17 cellular contexts compared by ENCODE assay signal in genomic region chrX:4809571-4809970, GRCh38.
A peak's percentile ranks its signal among the peaks of the same experiment; 100 is the strongest.
DNase-seq lines count a peak whose midpoint lies in the region.
"Had no signal": no experiment of that assay in that cellular context is flagged by ENCODE, and none has a peak within 500 bp of the region (broad histone marks: within the 10 kb centered on the region; RNA-seq: fewer than 3 reads in every experiment).

No MANE protein-coding gene starts in this region.

- H3K4me2 ChIP-seq in BLaER1: peak overlapping the region; percentile 13; the same call in 1 of the 2 replicates
- H3K4me2 ChIP-seq: A549 had no signal

- H3K36me3 ChIP-seq in BLaER1 (no peaks in the 10 kb centered on the region), SK-N-MC (ENCODE audit: insufficient read depth, low read length) (no peaks in the 10 kb centered on the region), HAP-1 (replicated peaks) (no peaks in the 10 kb centered on the region)

- H3K27ac ChIP-seq in BLaER1: no peak overlapping the region
- no peak overlapping the region for H3K27ac ChIP-seq in SK-N-MC
- H3K27ac ChIP-seq: 22Rv1, A549, C4-2B had no signal

- peaks cover 11% of the 10 kb centered on the region for H3K4me1 ChIP-seq in BLaER1
- H3K4me1 ChIP-seq in HAP-1: no peaks in the 10 kb centered on the region
- H3K4me1 ChIP-seq: A549, Caco-2 had no signal

- H3K9ac ChIP-seq in BLaER1 (no peak overlapping the region), SK-N-MC (ENCODE audit: insufficient read length) (no peak overlapping the region)

- DNase-seq in KBM-7 (peak; percentile 93), SK-N-MC (ENCODE audit: low read depth, low spot score) (no peak), inferior parietal cortex (ENCODE audit: extremely low spot score) (peak; percentile 1), HAP-1 (ENCODE audit: low spot score in 2 of 2) (no peak), foreskin melanocyte (no peak)
- DNase-seq in activated CD8-positive, alpha-beta memory T cell treated with anti-CD3 and anti-CD28 coated beads, Interleukin-2, amount 50 U/mL, for 48 hours: no peak
- DNase-seq: AML-193; Caco-2; Calu3; CD4-positive, alpha-beta T cell; CD8-positive, alpha-beta T cell; DMS79 treated with DMSO at 0.1 percent for 48 hours; GF-D8 had no signal

- in situ Hi-C loops in KBM-7 (cut with MboI; ENCODE audit: low pct_unique_long_range_greater_than_20kb, low sequenced_read_pairs): no loop called here
- in situ Hi-C loops in HAP-1 (cut with MboI; ENCODE audit: low sequenced_read_pairs): no loop called here

- peaks cover 7% of the 10 kb centered on the region; the same call in 1 of the 2 replicates for H3K9me3 ChIP-seq in BLaER1
- no peaks in the 10 kb centered on the region for H3K9me3 ChIP-seq in SK-N-MC (ENCODE audit: low read depth, low read length)
- no peaks in the 10 kb centered on the region for H3K9me3 ChIP-seq in HAP-1
- H3K9me3 ChIP-seq: A549, Caco-2 had no signal

- H3K27me3 ChIP-seq in BLaER1 (no peaks in the 10 kb centered on the region), HAP-1 (ENCODE audit: low read depth) (no peaks in the 10 kb centered on the region)

- H3K4me3 ChIP-seq in BLaER1 (no peak overlapping the region), SK-N-MC (0 out of 2 replicates have a peak overlapping the region, but pooled peaks have one; percentile 14), HAP-1 (no peak overlapping the region)
- H3K4me3 ChIP-seq: A549 had no signal

- no peaks in the 10 kb centered on the region for H4K20me1 ChIP-seq in BLaER1

Comparison
In these comparisons a context has a peak if more than half of its experiments do, and no peak if none do; other contexts are left out.
1. DNase-seq: peak in KBM-7 (single experiment) and inferior parietal cortex (single experiment); none in SK-N-MC (single experiment), HAP-1 (0 of 2), foreskin melanocyte (single experiment) and activated CD8-positive, alpha-beta memory T cell treated with anti-CD3 and anti-CD28 coated beads, Interleukin-2, amount 50 U/mL, for 48 hours (single experiment).